1 cellular context compared by ENCODE assay signal in genomic region chr15:95693917-95694316, GRCh38.
A peak's percentile ranks its signal among the peaks of the same experiment; 100 is the strongest.
TF ChIP-seq lines count a peak whose summit lies in the region.

No MANE protein-coding gene starts in this region.

TF ChIP-seq in GM12878, 131 proteins besides CTCF, POLR2A, EP300 and RAD21 (continued from another document):
- no peak for TF ChIP-seq CHD2 (IDR thresholded peaks at IDR 0.05; ENCODE audit: borderline replicate concordance, low read depth, low read length)
- no peak for TF ChIP-seq RFX5 (IDR thresholded peaks at IDR 0.05; ENCODE audit: low read depth, low read length)
- TF ChIP-seq, protein P1, sequence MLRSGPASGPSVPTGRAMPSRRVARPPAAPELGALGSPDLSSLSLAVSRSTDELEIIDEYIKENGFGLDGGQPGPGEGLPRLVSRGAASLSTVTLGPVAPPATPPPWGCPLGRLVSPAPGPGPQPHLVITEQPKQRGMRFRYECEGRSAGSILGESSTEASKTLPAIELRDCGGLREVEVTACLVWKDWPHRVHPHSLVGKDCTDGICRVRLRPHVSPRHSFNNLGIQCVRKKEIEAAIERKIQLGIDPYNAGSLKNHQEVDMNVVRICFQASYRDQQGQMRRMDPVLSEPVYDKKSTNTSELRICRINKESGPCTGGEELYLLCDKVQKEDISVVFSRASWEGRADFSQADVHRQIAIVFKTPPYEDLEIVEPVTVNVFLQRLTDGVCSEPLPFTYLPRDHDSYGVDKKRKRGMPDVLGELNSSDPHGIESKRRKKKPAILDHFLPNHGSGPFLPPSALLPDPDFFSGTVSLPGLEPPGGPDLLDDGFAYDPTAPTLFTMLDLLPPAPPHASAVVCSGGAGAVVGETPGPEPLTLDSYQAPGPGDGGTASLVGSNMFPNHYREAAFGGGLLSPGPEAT (IDR thresholded peaks at IDR 0.05; ENCODE audit: low read depth): peak; percentile 71; the same call in 1 of the 2 replicates
- no peak for TF ChIP-seq RUNX3 (IDR thresholded peaks at IDR 0.05; ENCODE audit: low read length)
- no peak for TF ChIP-seq SKIL (IDR thresholded peaks at IDR 0.05; ENCODE audit: low read depth, poor library complexity, severe bottlenecking)
- no peak for TF ChIP-seq HDAC6 (IDR thresholded peaks at IDR 0.05; ENCODE audit: unreplicated experiment)
